In the genomic region with DNA sequence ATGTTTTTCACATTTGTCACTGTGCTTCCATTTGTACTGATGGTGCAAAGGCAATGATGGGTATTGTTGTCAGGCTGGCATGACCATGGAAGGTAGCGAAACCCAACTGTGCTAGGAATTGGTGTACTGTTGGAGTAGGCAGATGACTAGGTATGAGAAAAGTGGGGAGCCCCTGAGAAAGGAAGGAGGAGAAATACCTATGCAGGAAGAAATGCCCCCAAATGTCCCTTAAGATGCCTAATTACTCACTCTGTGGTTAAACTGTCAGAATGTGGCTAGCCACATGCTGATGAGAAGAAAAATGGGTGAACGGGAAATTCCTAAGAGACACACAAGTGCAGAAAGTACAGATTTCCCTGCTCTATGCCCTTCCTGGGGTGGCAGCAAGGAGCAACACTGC, we compare ENCODE assay signal across 14 cellular contexts.
"Had no signal": no experiment of that assay in that cellular context is flagged by ENCODE, and none has a peak within 500 bp of the region (broad histone marks: within the 10 kb centered on the region; RNA-seq: fewer than 3 reads in every experiment).

No MANE protein-coding gene starts in this region.

- H3K4me3 Mint-ChIP-seq: activated CD4-positive, alpha-beta memory T cell treated with anti-CD3 and anti-CD28 coated beads for 36 hours; activated naive CD4-positive, alpha-beta T cell treated with anti-CD3 and anti-CD28 coated beads, Interleukin-2, amount 10 ng/mL, durations not matched to agents 7 days and 5 days; endodermal cell; neural progenitor cell had no signal

- H2AFZ ChIP-seq: neural progenitor cell had no signal

- DNase-seq: activated CD4-positive, alpha-beta memory T cell treated with anti-CD3 and anti-CD28 coated beads for 36 hours; activated CD4-positive, CD25-positive, alpha-beta regulatory T cell treated with anti-CD3 and anti-CD28 coated beads, Interleukin-2, amount 50 U/mL, for 72 hours; activated naive CD4-positive, alpha-beta T cell treated with anti-CD3 and anti-CD28 coated beads, Interleukin-2, amount 10 ng/mL, durations not matched to agents 7 days and 5 days; activated T-cell treated with anti-CD3 and anti-CD28 coated beads, Interleukin-2, amount 50 U/mL, for 48 hours; amniotic stem cell; brain microvascular endothelial cell; dermis blood vessel endothelial cell; endodermal cell; erythroblast; mesendoderm; ovary; stimulated activated CD4-positive, alpha-beta T cell treated with anti-CD3 and anti-CD28 coated beads, Interleukin-4, amount 100 ng/mL, for 24 hours had no signal

- H3K9me3 ChIP-seq: ovary had no signal

- H3K27me3 ChIP-seq: brain microvascular endothelial cell, neural progenitor cell, ovary, tibial nerve had no signal

- H3K4me2 ChIP-seq: neural progenitor cell had no signal

- H3K36me3 ChIP-seq: brain microvascular endothelial cell, neural progenitor cell, ovary, tibial nerve had no signal

- H3K4me1 Mint-ChIP-seq: activated naive CD4-positive, alpha-beta T cell treated with anti-CD3 and anti-CD28 coated beads, Interleukin-2, amount 10 ng/mL, durations not matched to agents 7 days and 5 days; endodermal cell; neural progenitor cell had no signal

- H3K27ac ChIP-seq: brain microvascular endothelial cell, neural progenitor cell, ovary, tibial nerve had no signal

- H3K4me3 ChIP-seq: neural progenitor cell, ovary, tibial nerve had no signal

- H3K36me3 Mint-ChIP-seq: activated CD4-positive, alpha-beta memory T cell treated with anti-CD3 and anti-CD28 coated beads for 36 hours; activated naive CD4-positive, alpha-beta T cell treated with anti-CD3 and anti-CD28 coated beads, Interleukin-2, amount 10 ng/mL, durations not matched to agents 7 days and 5 days had no signal

- H3K27ac Mint-ChIP-seq: activated CD4-positive, alpha-beta memory T cell treated with anti-CD3 and anti-CD28 coated beads for 36 hours; activated naive CD4-positive, alpha-beta T cell treated with anti-CD3 and anti-CD28 coated beads, Interleukin-2, amount 10 ng/mL, durations not matched to agents 7 days and 5 days; endodermal cell; neural progenitor cell had no signal

- H3K27me3 Mint-ChIP-seq: activated CD4-positive, alpha-beta memory T cell treated with anti-CD3 and anti-CD28 coated beads for 36 hours; activated naive CD4-positive, alpha-beta T cell treated with anti-CD3 and anti-CD28 coated beads, Interleukin-2, amount 10 ng/mL, durations not matched to agents 7 days and 5 days had no signal

- H3K9ac ChIP-seq: neural progenitor cell had no signal

- H3K4me1 ChIP-seq: neural progenitor cell, tibial nerve had no signal
